19 cellular contexts compared by ENCODE assay signal in the genomic region with DNA sequence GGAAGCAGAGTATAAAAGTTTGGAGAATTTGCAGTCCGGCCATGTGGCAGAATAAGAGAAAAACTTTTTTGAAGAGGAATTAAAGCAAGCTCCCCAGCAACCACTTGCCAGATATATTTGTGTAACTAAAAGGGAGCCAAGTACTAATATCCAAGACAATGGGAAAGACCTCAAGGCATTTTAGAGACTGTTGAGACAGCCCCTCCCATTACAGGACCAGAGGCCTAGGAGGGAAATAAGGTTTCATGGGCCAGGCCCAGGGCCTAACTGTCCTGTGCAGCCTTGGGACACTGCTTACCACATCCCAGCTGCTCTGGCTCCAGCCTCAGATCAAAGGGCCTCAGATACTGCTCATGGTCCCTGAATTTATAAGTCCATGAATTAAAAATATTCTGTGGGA.
DNase-seq lines count a peak whose midpoint lies in the region; ATAC-seq, FAIRE-seq and TF ChIP-seq lines count a peak whose summit lies in the region.
"Had no signal": no experiment of that assay in that cellular context is flagged by ENCODE, and none has a peak within 500 bp of the region (broad histone marks: within the 10 kb centered on the region; RNA-seq: fewer than 3 reads in every experiment).

No MANE protein-coding gene starts in this region.

- H3K4me2 ChIP-seq in H9 (ENCODE audit: insufficient read depth, insufficient read length, low read length): no peak overlapping the region
- no peak overlapping the region for H3K4me2 ChIP-seq in mesendoderm (ENCODE audit: low read length)
- no peak overlapping the region for H3K4me2 ChIP-seq in Karpas-422 (ENCODE audit: low read depth, low read length, poor library complexity, severe bottlenecking)

- H3K23me2 ChIP-seq in H9 (ENCODE audit: insufficient read length, low read depth, low read length, poor library complexity, severe bottlenecking): no peaks in the 10 kb centered on the region

- no peaks in the 10 kb centered on the region for H3K27me3 ChIP-seq in H9 (ENCODE audit: insufficient read depth, low read length)
- H3K27me3 ChIP-seq in mesendoderm (ENCODE audit: insufficient read depth, low read length, poor library complexity): no peaks in the 10 kb centered on the region
- no peaks in the 10 kb centered on the region for H3K27me3 ChIP-seq in Karpas-422 (ENCODE audit: low read length)

- ATAC-seq in WTC11 (peak; percentile 89), GM19467 (IDR thresholded peaks at IDR 0.05; ENCODE audit: unreplicated experiment) (no peak)
- ATAC-seq in stimulated activated naive B cell treated with anti-CD40 and anti-IgM and Interleukin-4, amounts not matched to agents 10 μg/mL and 1 μg/mL and 100 μg/mL, for 72 hours (replicated peaks): no peak
- ATAC-seq: GM12878, HCT116 had no signal

- TF ChIP-seq CTCF in H9 (conservative IDR thresholded peaks at IDR 0.05): no peak
- no peak for TF ChIP-seq CTCF in WTC11 (IDR thresholded peaks at IDR 0.05)

- H3K79me1 ChIP-seq in H9 (ENCODE audit: insufficient read depth, low read depth, low read length, poor library complexity, severe bottlenecking) (no peaks in the 10 kb centered on the region), mesendoderm (ENCODE audit: low read length) (no peaks in the 10 kb centered on the region)

- no peak overlapping the region for H2AK5ac ChIP-seq in H9 (ENCODE audit: insufficient read length, low read length)
- no peak overlapping the region for H2AK5ac ChIP-seq in mesendoderm (ENCODE audit: low read length)

- POLR2A ChIA-PET in WTC11 (lab: Charles Lee): no interaction called here

- no peak overlapping the region for H2AFZ ChIP-seq in H9 (ENCODE audit: low read length)
- H2AFZ ChIP-seq in Karpas-422 (ENCODE audit: low read length): no peak overlapping the region

- FAIRE-seq in H54 (lab: Jason Lieb, UNC): no peak
- FAIRE-seq: G401.6, GM12878 had no signal

- no peak overlapping the region for H3K4ac ChIP-seq in H9 (ENCODE audit: low read depth, low read length)
- no peak overlapping the region for H3K4ac ChIP-seq in mesendoderm (ENCODE audit: low read depth, low read length)

- H3K4me1 ChIP-seq in H9 (ENCODE audit: insufficient read depth, low read length) (no peaks in the 10 kb centered on the region), mesendoderm (ENCODE audit: control insufficient read depth, low read depth, low read length) (no peaks in the 10 kb centered on the region), Karpas-422 (ENCODE audit: low read length) (no peaks in the 10 kb centered on the region)

- H3K36me3 ChIP-seq in mesendoderm (ENCODE audit: control insufficient read depth, insufficient read depth, low read length) (no peaks in the 10 kb centered on the region), Karpas-422 (ENCODE audit: insufficient read depth, low read length) (no peaks in the 10 kb centered on the region)

- H3K9ac ChIP-seq in H9 (ENCODE audit: extremely low read depth, insufficient read length, low read length) (no peak overlapping the region), mesendoderm (ENCODE audit: low read length) (no peak overlapping the region), Karpas-422 (ENCODE audit: low read length) (no peak overlapping the region)

- H3K36me3 Mint-ChIP-seq in H9 (ENCODE audit: insufficient read depth in 1 of 3, low read depth in 3 of 3) (peaks cover 7 to 17% (median 11%) of the 10 kb centered on the region in 3 experiments), WTC11 (peaks cover 14% of the 10 kb centered on the region)
- H3K36me3 Mint-ChIP-seq in stimulated activated naive B cell treated with anti-CD40 and anti-IgM and Interleukin-4, amounts not matched to agents 10 μg/mL and 1 μg/mL and 100 μg/mL, for 72 hours: no peaks in the 10 kb centered on the region
- H3K36me3 Mint-ChIP-seq: CD4-positive, alpha-beta memory T cell had no signal

- H4K5ac ChIP-seq in H9 (ENCODE audit: insufficient read length, low read depth, low read length) (no peak overlapping the region), mesendoderm (ENCODE audit: low read length) (no peak overlapping the region)

- H3T11ph ChIP-seq in H9 (ENCODE audit: low read length): no peak overlapping the region

- H3K27me3 Mint-ChIP-seq in H9 (ENCODE audit: low read depth): no peaks in the 10 kb centered on the region
- H3K27me3 Mint-ChIP-seq in WTC11 (ENCODE audit: low read depth): peaks cover 3% of the 10 kb centered on the region; the same call in 1 of the 2 replicates
- no peaks in the 10 kb centered on the region for H3K27me3 Mint-ChIP-seq in stimulated activated naive B cell treated with anti-CD40 and anti-IgM and Interleukin-4, amounts not matched to agents 10 μg/mL and 1 μg/mL and 100 μg/mL, for 72 hours
- H3K27me3 Mint-ChIP-seq: CD4-positive, alpha-beta memory T cell had no signal

- no peak overlapping the region for H3K14ac ChIP-seq in H9 (ENCODE audit: insufficient read depth, low read length)

- no peak overlapping the region for H4K91ac ChIP-seq in H9 (ENCODE audit: insufficient read length, low read depth, low read length)

- no CpG with 5 or more reads among the region's 1 CpG for WGBS in H9 (ENCODE audit: extremely low coverage, insufficient read length, low lambda C conversion rate)
- WGBS in mesendoderm (ENCODE audit: extremely low coverage, insufficient coverage, low lambda C conversion rate): no CpG with 5 or more reads among the region's 1 CpG

- no peak overlapping the region for H2BK20ac ChIP-seq in H9 (ENCODE audit: low read depth, low read length, poor library complexity, severe bottlenecking)

- no peak overlapping the region for H4K8ac ChIP-seq in H9 (replicated peaks; ENCODE audit: insufficient read length, low read depth, low read length)
- no peak overlapping the region for H4K8ac ChIP-seq in mesendoderm (ENCODE audit: low read depth, low read length)

- H2BK12ac ChIP-seq in H9 (ENCODE audit: insufficient read length, low read depth, low read length): no peak overlapping the region

- H3K4me3 ChIP-seq in mesendoderm (ENCODE audit: low read length) (no peak overlapping the region), Karpas-422 (ENCODE audit: low read length) (no peak overlapping the region)
- H3K4me3 ChIP-seq: GM12878 had no signal

- no peak overlapping the region for H2BK15ac ChIP-seq in H9 (ENCODE audit: low read depth, low read length)
- H2BK15ac ChIP-seq in mesendoderm (replicated peaks; ENCODE audit: low read depth): no peak overlapping the region

- H2BK120ac ChIP-seq in H9 (ENCODE audit: low read depth, low read length, poor library complexity, severe bottlenecking) (no peak overlapping the region), mesendoderm (ENCODE audit: low read depth, low read length) (no peak overlapping the region)

- CTCF ChIA-PET in WTC11 (lab: Charles Lee): no interaction called here

- H3K4me1 Mint-ChIP-seq in H9 (peaks cover 16 to 29% of the 10 kb centered on the region in 2 experiments), WTC11 (peaks cover 40% of the 10 kb centered on the region)
- H3K4me1 Mint-ChIP-seq in stimulated activated naive B cell treated with anti-CD40 and anti-IgM and Interleukin-4, amounts not matched to agents 10 μg/mL and 1 μg/mL and 100 μg/mL, for 72 hours: no peaks in the 10 kb centered on the region
- H3K4me1 Mint-ChIP-seq: CD4-positive, alpha-beta memory T cell had no signal

- no peak overlapping the region for H3K27ac ChIP-seq in H9 (ENCODE audit: insufficient read length, low read depth, low read length)
- no peak overlapping the region for H3K27ac ChIP-seq in mesendoderm (ENCODE audit: low read depth, low read length)
- no peak overlapping the region for H3K27ac ChIP-seq in Karpas-422 (ENCODE audit: low read length)

- H3K79me2 ChIP-seq in H9 (ENCODE audit: insufficient read depth, low read length): no peaks in the 10 kb centered on the region
- no peaks in the 10 kb centered on the region for H3K79me2 ChIP-seq in mesendoderm (ENCODE audit: control insufficient read depth, insufficient read depth, low read length)
- no peaks in the 10 kb centered on the region for H3K79me2 ChIP-seq in Karpas-422 (ENCODE audit: low read length)

- no peak overlapping the region for H2BK5ac ChIP-seq in H9 (ENCODE audit: insufficient read length, low read length)
- no peak overlapping the region for H2BK5ac ChIP-seq in mesendoderm (ENCODE audit: low read length)

- TF ChIP-seq POLR2A in H54 (IDR thresholded peaks at IDR 0.05; ENCODE audit: low read depth, low read length): no peak

- no peak overlapping the region for H3K23ac ChIP-seq in H9 (ENCODE audit: insufficient read length, low read depth, low read length)
- H3K23ac ChIP-seq in mesendoderm (ENCODE audit: low read length): no peak overlapping the region

- peak; percentile 32 for DNase-seq in H9
- no peak for DNase-seq in WTC11 (ENCODE audit: low spot score)
- peak; percentile 19 for DNase-seq in iPS DF 4.7 (ENCODE audit: extremely low read depth, low spot score)
- DNase-seq in mesendoderm: peak; percentile 2
- no peak for DNase-seq in H54 (ENCODE audit: insufficient read length, low spot score)
- no peak for DNase-seq in Karpas-422
- no peak for DNase-seq in stimulated activated naive B cell treated with anti-CD40 and anti-IgM and Interleukin-4, amounts not matched to agents 10 μg/mL and 1 μg/mL and 100 μg/mL, for 72 hours
- DNase-seq: C1 segment of cervical spinal cord; Calu3; CD4-positive, alpha-beta memory T cell; COR-L47; DMS53; DMS79 treated with DMSO at 0.1 percent for 48 hours; GOT3; H7 had no signal

- no peak overlapping the region for H3K56ac ChIP-seq in H9 (ENCODE audit: insufficient read length, low read depth, low read length)
- no peak overlapping the region for H3K56ac ChIP-seq in mesendoderm (ENCODE audit: low read length)

- H3K18ac ChIP-seq in H9 (ENCODE audit: insufficient read length, low read depth, low read length) (no peak overlapping the region), mesendoderm (ENCODE audit: low read length) (no peak overlapping the region)

- H3K4me3 Mint-ChIP-seq in H9 (no peak overlapping the region; a peak in 1 of 5 replicates), WTC11 (no peak overlapping the region)
- H3K4me3 Mint-ChIP-seq in stimulated activated naive B cell treated with anti-CD40 and anti-IgM and Interleukin-4, amounts not matched to agents 10 μg/mL and 1 μg/mL and 100 μg/mL, for 72 hours: no peak overlapping the region
- H3K4me3 Mint-ChIP-seq: CD4-positive, alpha-beta memory T cell had no signal

- H3K27ac Mint-ChIP-seq in H9: no peak overlapping the region
- no peak overlapping the region for H3K27ac Mint-ChIP-seq in WTC11
- no peak overlapping the region for H3K27ac Mint-ChIP-seq in stimulated activated naive B cell treated with anti-CD40 and anti-IgM and Interleukin-4, amounts not matched to agents 10 μg/mL and 1 μg/mL and 100 μg/mL, for 72 hours
- H3K27ac Mint-ChIP-seq: CD4-positive, alpha-beta memory T cell had no signal

- H3K9me2 ChIP-seq in Karpas-422 (replicated peaks; ENCODE audit: insufficient read depth, low read length): no peaks in the 10 kb centered on the region

- H3K9me3 ChIP-seq in H9 (ENCODE audit: control insufficient read depth, low read depth, low read length) (no peaks in the 10 kb centered on the region), Karpas-422 (ENCODE audit: low read length) (no peaks in the 10 kb centered on the region)

- H4K20me1 ChIP-seq in H9 (ENCODE audit: control insufficient read depth, insufficient read depth, insufficient read length): no peaks in the 10 kb centered on the region
- H4K20me1 ChIP-seq in Karpas-422 (ENCODE audit: insufficient read depth, low read depth, low read length): no peaks in the 10 kb centered on the region

- peaks cover 10 to 13% of the 10 kb centered on the region in 2 experiments for H3K9me3 Mint-ChIP-seq in H9
- H3K9me3 Mint-ChIP-seq in WTC11: peaks cover 15% of the 10 kb centered on the region
- peaks cover 3 to 8% of the 10 kb centered on the region in 2 donors for H3K9me3 Mint-ChIP-seq in stimulated activated naive B cell treated with anti-CD40 and anti-IgM and Interleukin-4, amounts not matched to agents 10 μg/mL and 1 μg/mL and 100 μg/mL, for 72 hours

Comparison
In these comparisons a context has a peak if more than half of its experiments do, and no peak if none do; other contexts are left out.
1. DNase-seq: peak in H9 (single experiment), iPS DF 4.7 (single experiment) and mesendoderm (single experiment); none in WTC11 (single experiment), H54 (single experiment), Karpas-422 (single experiment) and stimulated activated naive B cell treated with anti-CD40 and anti-IgM and Interleukin-4, amounts not matched to agents 10 μg/mL and 1 μg/mL and 100 μg/mL, for 72 hours (single experiment).